Comparison of ENCODE assay signal across 8 cellular contexts in the genomic region with DNA sequence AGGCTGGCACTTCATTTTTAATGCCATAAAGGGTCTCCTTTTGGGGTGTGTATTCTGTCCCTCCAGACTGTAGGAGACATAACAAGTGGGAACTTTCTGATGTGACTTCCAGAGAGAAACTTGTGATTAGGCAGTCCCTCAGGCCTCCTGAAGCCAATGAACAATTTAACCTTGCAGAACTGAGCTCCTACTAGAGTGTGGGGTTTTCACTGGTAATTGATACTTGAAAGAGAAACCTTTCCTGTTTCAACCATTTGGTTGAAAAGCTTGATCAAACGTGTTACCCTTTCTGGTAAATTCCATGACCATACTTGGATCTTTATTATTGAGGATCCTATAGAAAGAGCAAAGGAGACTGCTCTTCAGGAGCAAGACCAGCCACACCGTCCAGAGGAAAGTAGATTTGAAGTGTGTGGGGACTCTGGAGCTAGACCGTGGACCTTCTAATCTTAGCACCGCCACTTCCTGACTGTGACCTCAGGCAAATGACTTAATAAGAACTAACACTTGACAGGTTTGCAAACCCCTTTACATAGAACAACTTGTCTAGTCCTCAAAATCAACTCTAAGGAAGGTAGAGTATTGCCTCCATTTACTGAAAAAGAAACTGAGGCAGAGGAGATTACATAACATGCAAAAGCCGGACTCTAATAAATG.
A peak's percentile ranks its signal among the peaks of the same experiment; 100 is the strongest.
DNase-seq lines count a peak whose midpoint lies in the region; ATAC-seq and TF ChIP-seq lines count a peak whose summit lies in the region.
"Not testable (repeated sequence)": the region's sequence is repeated elsewhere in the genome, so short reads cannot be mapped to it uniquely, and the experiment has no call there.

No MANE protein-coding gene starts in this region.

- DNase-seq in GM06990 (ENCODE audit: extremely low read depth, insufficient read length) = not testable (repeated sequence)
- peak; percentile 35 for DNase-seq in NOMO-1 treated with DMSO at 0.1 percent for 48 hours (lab: John Stamatoyannopoulos, UW; ENCODE audit: unreplicated experiment)

- not testable (repeated sequence) for H3K27me3 ChIP-seq in GM06990 (replicated peaks; ENCODE audit: control insufficient read depth, insufficient read depth, low read length)

- ATAC-seq in GM18868 (IDR thresholded peaks at IDR 0.05; ENCODE audit: unreplicated experiment) (peak; percentile 71), GM19438 (IDR thresholded peaks at IDR 0.05; ENCODE audit: low read depth, unreplicated experiment) (peak; percentile 87), GM21619 (IDR thresholded peaks at IDR 0.05; ENCODE audit: unreplicated experiment) (peak; percentile 87), HG02840 (IDR thresholded peaks at IDR 0.05; ENCODE audit: low FRiP score, unreplicated experiment) (peak; percentile 84), HG03095 (IDR thresholded peaks at IDR 0.05; ENCODE audit: unreplicated experiment) (peak; percentile 76), HG03457 (IDR thresholded peaks at IDR 0.05; ENCODE audit: unreplicated experiment) (peak; percentile 67)

- not testable (repeated sequence) for H3K36me3 ChIP-seq in GM06990 (ENCODE audit: control insufficient read depth, insufficient read depth, low read length)

- H3K4me3 ChIP-seq in GM06990 (replicated peaks; ENCODE audit: low read depth, low read length) = peak overlapping the region; percentile 30

- not testable (repeated sequence) for TF ChIP-seq CTCF in GM06990 (IDR thresholded peaks at IDR 0.05; ENCODE audit: insufficient read depth, low read length, poor library complexity, severe bottlenecking)
